Comparison of ENCODE assay signal across 8 cellular contexts in the genomic region with DNA sequence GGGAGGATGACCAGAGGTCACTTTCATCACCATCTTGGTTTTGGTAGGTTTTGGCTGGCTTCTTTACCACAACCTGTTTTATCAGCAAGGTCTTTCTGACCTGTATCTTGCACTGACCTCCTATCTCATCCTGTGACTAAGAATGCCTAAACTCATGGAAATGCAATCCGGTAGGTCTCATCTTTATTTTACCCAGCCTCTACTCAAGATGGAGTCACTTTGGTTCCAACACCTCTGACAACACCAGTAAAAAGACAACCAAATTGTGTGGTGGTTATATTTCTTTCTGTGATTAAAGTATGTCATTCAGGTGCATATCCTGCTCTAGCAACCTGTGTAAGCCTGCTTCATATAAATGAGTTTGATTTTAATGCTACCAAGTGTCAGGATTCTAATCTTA.
"Had no signal": no experiment of that assay in that cellular context is flagged by ENCODE, and none has a peak within 500 bp of the region (broad histone marks: within the 10 kb centered on the region; RNA-seq: fewer than 3 reads in every experiment).

No MANE protein-coding gene starts in this region.

- DNase-seq: GDM1, GF-D8 had no signal

- ATAC-seq: GM12878 had no signal

- FAIRE-seq: G401.6, GM12878, GM12891, GM12892, GM18507, GM19239 had no signal

- H3K4me3 ChIP-seq: GM12878 had no signal
